14 cellular contexts compared by ENCODE assay signal in genomic region chr4:1036976-1037810, GRCh38. TPM values are rescaled to one million over a fixed set of nuclear protein-coding genes. Genes with fewer than 3 reads are reported as not detected.
DNase-seq lines count a peak whose midpoint lies in the region; ATAC-seq and TF ChIP-seq lines count a peak whose summit lies in the region.
"Had no signal": no experiment of that assay in that cellular context is flagged by ENCODE, and none has a peak within 500 bp of the region (broad histone marks: within the 10 kb centered on the region; RNA-seq: fewer than 3 reads in every experiment).

No MANE protein-coding gene starts in this region.

- peaks cover 8% of the 10 kb centered on the region for H3K27me3 Mint-ChIP-seq in GM23338 (ENCODE audit: insufficient read depth, low read depth, poor library complexity)
- H3K27me3 Mint-ChIP-seq in endodermal cell (ENCODE audit: insufficient read depth): no peaks in the 10 kb centered on the region
- H3K27me3 Mint-ChIP-seq: CD4-positive, CD25-positive, alpha-beta regulatory T cell had no signal

- no peak overlapping the region for H3K27ac ChIP-seq in GM23338 (ENCODE audit: low read depth)
- H3K27ac ChIP-seq in WERI-Rb-1: peak overlapping the region; percentile 43; the same call in 1 of the 2 replicates
- H3K27ac ChIP-seq in endodermal cell (ENCODE audit: low read depth, low read length): no peak overlapping the region
- no peak overlapping the region for H3K27ac ChIP-seq in neuronal stem cell (replicated peaks; ENCODE audit: low read length)
- no peak overlapping the region for H3K27ac ChIP-seq in spleen
- H3K27ac ChIP-seq: BLaER1 treated with 17β-estradiol and CSF1 and Interleukin-3, amounts not matched to agents 10 nM and 100 nM; GM23248 had no signal

- no peaks in the 10 kb centered on the region for H4K20me1 ChIP-seq in GM23338 (replicated peaks; ENCODE audit: insufficient read depth)

- H3K4me3 Mint-ChIP-seq in GM23338 (no peak overlapping the region), endodermal cell (no peak overlapping the region)
- H3K4me3 Mint-ChIP-seq: CD4-positive, CD25-positive, alpha-beta regulatory T cell had no signal

- TF ChIP-seq CTCF in GM23338 (conservative IDR thresholded peaks at IDR 0.05; ENCODE audit: low read depth in 2 of 2) (no peak), WERI-Rb-1 (IDR thresholded peaks at IDR 0.05; ENCODE audit: low read depth, low read length) (no peak), endodermal cell (conservative IDR thresholded peaks at IDR 0.05) (peak; percentile 50), spleen (IDR thresholded peaks at IDR 0.05 in 8 of 11, conservative IDR thresholded peaks at IDR 0.05 in 3 of 11) (no peak)

- no peak overlapping the region for H4K91ac ChIP-seq in neuronal stem cell (ENCODE audit: low read depth, low read length, poor library complexity)

- peak overlapping the region; percentile 82 for H2BK12ac ChIP-seq in neuronal stem cell (ENCODE audit: low read length)

- no peaks in the 10 kb centered on the region for H3K27me3 ChIP-seq in GM23338 (ENCODE audit: insufficient read depth)
- H3K27me3 ChIP-seq in WERI-Rb-1 (ENCODE audit: insufficient read depth, low read depth, severe bottlenecking): no peaks in the 10 kb centered on the region
- H3K27me3 ChIP-seq in endodermal cell (ENCODE audit: control insufficient read depth, insufficient read depth, low read length, poor library complexity, severe bottlenecking): no peaks in the 10 kb centered on the region
- H3K27me3 ChIP-seq in neuronal stem cell (ENCODE audit: control insufficient read depth in 3 of 3, insufficient read depth in 3 of 3, low read depth in 1 of 3, low read length in 3 of 3): peaks cover 0 to 3% (median 0%) of the 10 kb centered on the region in 3 experiments
- peaks cover 0 to 62% (median 11%) of the 10 kb centered on the region in 7 donors for H3K27me3 ChIP-seq in spleen (replicated peaks in 1 of 7)

- H2BK5ac ChIP-seq in neuronal stem cell (ENCODE audit: low read length): peak overlapping the region; percentile 26

- H2BK15ac ChIP-seq in neuronal stem cell (ENCODE audit: low read length): peak overlapping the region; percentile 100

- H3K9me2 ChIP-seq in GM23338 (ENCODE audit: insufficient read depth): no peaks in the 10 kb centered on the region

- 78 to 89% methylated on average over 6 to 26 of the region's 26 CpGs for WGBS in endodermal cell (ENCODE audit: insufficient coverage in 1 of 2, insufficient read length in 1 of 2), 2 experiments
- no CpG with 5 or more reads among the region's 26 CpGs for WGBS in neuronal stem cell (ENCODE audit: extremely low coverage in 2 of 2, insufficient read length in 2 of 2, insufficient replicate concordance in 1 of 2), 2 donors
- 78 to 92% (median 87%) methylated on average over 8 to 26 of the region's 26 CpGs for WGBS in spleen, 5 donors

- H2AK5ac ChIP-seq in neuronal stem cell (ENCODE audit: low read depth, low read length): peak overlapping the region; percentile 99

- H3K79me2 ChIP-seq in GM23338 (replicated peaks; ENCODE audit: insufficient read depth): no peaks in the 10 kb centered on the region

- H3K4me3 ChIP-seq in GM23338 (no peak overlapping the region), WERI-Rb-1 (ENCODE audit: low read depth, low read length) (no peak overlapping the region), endodermal cell (ENCODE audit: low read length) (no peak overlapping the region), neuronal stem cell (ENCODE audit: low read length in 2 of 2) (no peak overlapping the region), spleen (no peak overlapping the region)
- H3K4me3 ChIP-seq: BLaER1 treated with 17β-estradiol and CSF1 and Interleukin-3, amounts not matched to agents 10 nM and 100 nM; GM23248; HAP-1 had no signal

- no peak for TF ChIP-seq POLR2A in spleen (IDR thresholded peaks at IDR 0.05)

- H3K4ac ChIP-seq in neuronal stem cell (ENCODE audit: low read length): peak overlapping the region; percentile 93

- ATAC-seq in GM23338: peak; percentile 8; the same call in 2 of the 3 replicates
- no peak for ATAC-seq in GM19035 (IDR thresholded peaks at IDR 0.05; ENCODE audit: unreplicated experiment)

- H3K9me3 Mint-ChIP-seq in GM23338 (no peaks in the 10 kb centered on the region), endodermal cell (no peaks in the 10 kb centered on the region)
- H3K9me3 Mint-ChIP-seq: CD4-positive, CD25-positive, alpha-beta regulatory T cell had no signal

- H2AFZ ChIP-seq in GM23338 (no peak overlapping the region), neuronal stem cell (ENCODE audit: low read length) (peak overlapping the region; percentile 61)
- H2AFZ ChIP-seq: GM23248 had no signal

- H3K4me1 Mint-ChIP-seq in GM23338 (peaks cover 6% of the 10 kb centered on the region), endodermal cell (no peaks in the 10 kb centered on the region)
- H3K4me1 Mint-ChIP-seq: CD4-positive, CD25-positive, alpha-beta regulatory T cell had no signal

- H4K8ac ChIP-seq in neuronal stem cell (ENCODE audit: low read depth, low read length): peak overlapping the region; percentile 82

- H3K79me1 ChIP-seq in neuronal stem cell (ENCODE audit: low read depth, low read length): no peaks in the 10 kb centered on the region

- H3K27ac Mint-ChIP-seq in GM23338 (no peak overlapping the region), endodermal cell (no peak overlapping the region)
- H3K27ac Mint-ChIP-seq: CD4-positive, CD25-positive, alpha-beta regulatory T cell had no signal

- intact Hi-C loops in spleen (cut with DNase I; ENCODE audit: low total_unique reads): no loop called here

- H3K36me3 Mint-ChIP-seq in GM23338 (ENCODE audit: low read depth) (no peaks in the 10 kb centered on the region), endodermal cell (ENCODE audit: low read depth) (no peaks in the 10 kb centered on the region)
- H3K36me3 Mint-ChIP-seq: CD4-positive, CD25-positive, alpha-beta regulatory T cell had no signal

- H3F3A ChIP-seq in GM23338 (replicated peaks; ENCODE audit: low read depth): no peaks in the 10 kb centered on the region

- peak overlapping the region; percentile 98 for H3K18ac ChIP-seq in neuronal stem cell (ENCODE audit: low read length)

- H3K4me1 ChIP-seq in GM23338 (ENCODE audit: insufficient read depth) (no peaks in the 10 kb centered on the region), endodermal cell (ENCODE audit: control insufficient read depth, insufficient read depth, low read length) (no peaks in the 10 kb centered on the region), neuronal stem cell (ENCODE audit: control insufficient read depth in 2 of 2, insufficient read depth in 1 of 2, low read depth in 1 of 2, low read length in 2 of 2) (peaks cover 43 to 50% of the 10 kb centered on the region in 2 donors), spleen (peaks cover 0 to 4% (median 0%) of the 10 kb centered on the region in 6 donors)

- H3K4me2 ChIP-seq in GM23338 (no peak overlapping the region), neuronal stem cell (ENCODE audit: insufficient read depth, low read length, poor library complexity, severe bottlenecking) (peak overlapping the region; percentile 11)
- H3K4me2 ChIP-seq: BLaER1 treated with 17β-estradiol and CSF1 and Interleukin-3, amounts not matched to agents 10 nM and 100 nM had no signal

- H3K9me3 ChIP-seq in WERI-Rb-1 (ENCODE audit: severe bottlenecking): no peaks in the 10 kb centered on the region
- no peaks in the 10 kb centered on the region for H3K9me3 ChIP-seq in endodermal cell (ENCODE audit: control insufficient read depth, low read length)
- no peaks in the 10 kb centered on the region for H3K9me3 ChIP-seq in neuronal stem cell (replicated peaks in 1 of 2; ENCODE audit: control insufficient read depth in 2 of 2, insufficient read depth in 1 of 2, low read depth in 1 of 2, low read length in 2 of 2)
- no peaks in the 10 kb centered on the region for H3K9me3 ChIP-seq in spleen
- H3K9me3 ChIP-seq: BLaER1 treated with 17β-estradiol and CSF1 and Interleukin-3, amounts not matched to agents 10 nM and 100 nM; HAP-1 had no signal

- peak overlapping the region; percentile 94 for H2BK120ac ChIP-seq in neuronal stem cell (ENCODE audit: low read depth, low read length)

- no peaks in the 10 kb centered on the region for H3K36me3 ChIP-seq in GM23338 (ENCODE audit: insufficient read depth)
- no peaks in the 10 kb centered on the region for H3K36me3 ChIP-seq in WERI-Rb-1
- H3K36me3 ChIP-seq in endodermal cell (ENCODE audit: control insufficient read depth, insufficient read depth, low read length): no peaks in the 10 kb centered on the region
- H3K36me3 ChIP-seq in neuronal stem cell (replicated peaks in 1 of 2; ENCODE audit: control insufficient read depth in 2 of 2, insufficient read depth in 2 of 2, low read length in 2 of 2): no peaks in the 10 kb centered on the region
- H3K36me3 ChIP-seq in spleen: no peaks in the 10 kb centered on the region
- H3K36me3 ChIP-seq: BLaER1 treated with 17β-estradiol and CSF1 and Interleukin-3, amounts not matched to agents 10 nM and 100 nM; HAP-1 had no signal

- H3K9ac ChIP-seq in endodermal cell (ENCODE audit: extremely low read depth, low read length, poor library complexity, severe bottlenecking): no peak overlapping the region
- no peak overlapping the region for H3K9ac ChIP-seq in neuronal stem cell (ENCODE audit: low read depth, low read length, poor library complexity)
- H3K9ac ChIP-seq: GM23248 had no signal

- DNase-seq in GM23338 (ENCODE audit: low spot score) (no peak), WERI-Rb-1 (no peak), endodermal cell (peak; percentile 64), neuronal stem cell (ENCODE audit: low spot score) (no peak), spleen (no peak), AG20443 (ENCODE audit: low spot score) (no peak)
- no peak for DNase-seq in activated CD8-positive, alpha-beta memory T cell treated with anti-CD3 and anti-CD28 coated beads, Interleukin-2, amount 50 U/mL, for 4 hours
- DNase-seq: Calu3; CD4-positive, CD25-positive, alpha-beta regulatory T cell; DMS 273 treated with DMSO at 0.1 percent for 48 hours; GM23248 had no signal

- H3K23ac ChIP-seq in neuronal stem cell (ENCODE audit: low read depth, low read length, poor library complexity): peak overlapping the region; percentile 43

- H3K14ac ChIP-seq in neuronal stem cell (ENCODE audit: low read length): peak overlapping the region; percentile 56

RNA-seq across cellular contexts. Expression of gene FGFRL1, which starts 25.8 kb away (rescaled TPM):
- 28.6 and 35.8 TPM in 2 replicates for total RNA-seq in GM23338 (2014; rRNA removed; shearing (Covaris generic))
- polyA plus RNA-seq in GM23338 (2016; fragmentation: Nextera tagmentation; extraction: Ambion mirVana) (7.0 and 7.3 TPM in 2 replicates), spleen (1 to 10 TPM; 1.4 to 4.6 (median 1.5) TPM)
- total RNA-seq in endodermal cell (10 to 100 TPM; 51.0 to 93.3 TPM), spleen (10 to 100 TPM in 5 of 7 donors, 1 to 10 TPM in 2; 7.9 to 20.6 (median 13.2) TPM)
- polyA plus RNA-seq in endodermal cell (2013, experiment 1 of 2): 33.2 TPM
- polyA plus RNA-seq in endodermal cell (2013, experiment 2 of 2): 31.8 TPM
- polyA plus RNA-seq in neuronal stem cell (2013, experiment 1 of 2): 67.8 TPM
- 66.3 TPM for polyA plus RNA-seq in neuronal stem cell (2013, experiment 2 of 2)

RNA-seq across cellular contexts. Expression of gene SLC26A1, which starts 44.0 kb away (rescaled TPM):
- total RNA-seq in GM23338 (2014; rRNA removed; shearing (Covaris generic)): 0.10 and 0.16 TPM in 2 replicates
- polyA plus RNA-seq in GM23338 (2016; fragmentation: Nextera tagmentation; extraction: Ambion mirVana) (0.07 and 0.27 TPM in 2 replicates), spleen (under 1 TPM; 0.24 to 0.48 (median 0.30) TPM)
- total RNA-seq in endodermal cell (1 to 10 TPM in 1 of 2 donors, under 1 TPM in 1; 0.55 to 1.0 TPM), spleen (under 1 TPM in 6 of 7 donors, not detected in 1; 0.07 to 0.68 (median 0.19) TPM)
- 0.21 TPM for polyA plus RNA-seq in endodermal cell (2013, experiment 1 of 2)
- 0.08 TPM for polyA plus RNA-seq in endodermal cell (2013, experiment 2 of 2)
- polyA plus RNA-seq in neuronal stem cell (2013, experiment 1 of 2): 0.13 TPM
- 0.15 TPM for polyA plus RNA-seq in neuronal stem cell (2013, experiment 2 of 2)

RNA-seq across cellular contexts. Expression of gene IDUA, which starts 50.3 kb away (rescaled TPM):
- 0.62 and 6.1 TPM in 2 replicates for total RNA-seq in GM23338 (2014; rRNA removed; shearing (Covaris generic))
- polyA plus RNA-seq in GM23338 (2016; fragmentation: Nextera tagmentation; extraction: Ambion mirVana) (0.80 and 1.3 TPM in 2 replicates), spleen (10 to 100 TPM; 11.5 to 26.5 (median 19.1) TPM)
- total RNA-seq in endodermal cell (10 to 100 TPM; 22.4 to 25.6 TPM), spleen (10 to 100 TPM; 18.3 to 58.3 (median 37.9) TPM)
- 4.3 TPM for polyA plus RNA-seq in endodermal cell (2013, experiment 1 of 2)
- polyA plus RNA-seq in endodermal cell (2013, experiment 2 of 2): 3.6 TPM
- 6.9 TPM for polyA plus RNA-seq in neuronal stem cell (2013, experiment 1 of 2)
- 5.7 TPM for polyA plus RNA-seq in neuronal stem cell (2013, experiment 2 of 2)
